14 cellular contexts compared by ENCODE assay signal in genomic region chr9:137759649-137760321, GRCh38.
A peak's percentile ranks its signal among the peaks of the same experiment; 100 is the strongest.
DNase-seq lines count a peak whose midpoint lies in the region; ATAC-seq, FAIRE-seq and TF ChIP-seq lines count a peak whose summit lies in the region.
"Had no signal": no experiment of that assay in that cellular context is flagged by ENCODE, and none has a peak within 500 bp of the region (broad histone marks: within the 10 kb centered on the region; RNA-seq: fewer than 3 reads in every experiment).

No MANE protein-coding gene starts in this region.

- H3K9ac ChIP-seq in DND-41 (ENCODE audit: low read depth, low read length) = no peak overlapping the region

- peak overlapping the region; percentile 39 to 76 for H3K27ac Mint-ChIP-seq in T-cell
- H3K27ac Mint-ChIP-seq in naive B cell = peak overlapping the region; percentile 98 to 100 (median 99)

- no peak overlapping the region for H3K4me2 ChIP-seq in DND-41 (ENCODE audit: insufficient read depth, low read length)

- H3K4me3 Mint-ChIP-seq in T-cell = no peak overlapping the region
- H3K4me3 Mint-ChIP-seq in naive B cell = peak overlapping the region; percentile 57 to 93 (median 86)
- H3K4me3 Mint-ChIP-seq: CD14-positive monocyte had no signal

- H3K4me1 Mint-ChIP-seq in T-cell = peaks cover 29 to 62% (median 43%) of the 10 kb centered on the region in 3 donors
- peaks cover 57 to 89% (median 68%) of the 10 kb centered on the region in 3 donors for H3K4me1 Mint-ChIP-seq in naive B cell
- H3K4me1 Mint-ChIP-seq: CD14-positive monocyte had no signal

- H3K36me3 ChIP-seq in A673 (ENCODE audit: insufficient read depth, low read length, poor library complexity, severe bottlenecking) (peaks cover 26% of the 10 kb centered on the region), DND-41 (ENCODE audit: insufficient read depth, low read length) (peaks cover 86% of the 10 kb centered on the region)

- peaks cover 2% of the 10 kb centered on the region; the same call in 1 of the 2 replicates for H3K79me2 ChIP-seq in DND-41 (ENCODE audit: insufficient read depth, low read length)

- no peaks in the 10 kb centered on the region for H3K27me3 Mint-ChIP-seq in T-cell
- no peaks in the 10 kb centered on the region for H3K27me3 Mint-ChIP-seq in naive B cell

- H3K4me3 ChIP-seq in A673 (ENCODE audit: low read depth, low read length, poor library complexity, severe bottlenecking) (no peak overlapping the region), DND-41 (ENCODE audit: low read depth in 1 of 2, low read length in 2 of 2) (no peak overlapping the region)
- H3K4me3 ChIP-seq: heart left ventricle, pancreas had no signal

- no peak for ATAC-seq in DND-41 (ENCODE audit: insufficient read depth, low read depth)
- no peak for ATAC-seq in T-cell (replicated peaks in 1 of 4)
- peak in 1 of 2 donors; percentile 2 for ATAC-seq in naive B cell (ENCODE audit: low read depth in 2 of 2)
- no peak for ATAC-seq in GM19351 (IDR thresholded peaks at IDR 0.05; ENCODE audit: unreplicated experiment)
- ATAC-seq: heart left ventricle, pancreas had no signal

- H3K27ac ChIP-seq in A673 (ENCODE audit: low read depth, low read length, poor library complexity, severe bottlenecking) = no peak overlapping the region
- no peak overlapping the region for H3K27ac ChIP-seq in DND-41 (ENCODE audit: low read length)
- H3K27ac ChIP-seq: heart left ventricle, pancreas had no signal

- H3K9me3 ChIP-seq in A673 (ENCODE audit: low read depth, low read length, poor library complexity, severe bottlenecking) (peaks cover 4% of the 10 kb centered on the region), DND-41 (ENCODE audit: insufficient read depth, low read length, severe bottlenecking) (no peaks in the 10 kb centered on the region)
- H3K9me3 ChIP-seq: pancreas had no signal

- peaks cover 3% of the 10 kb centered on the region for H3K4me1 ChIP-seq in A673 (ENCODE audit: insufficient read depth, low read length, poor library complexity, severe bottlenecking)
- no peaks in the 10 kb centered on the region for H3K4me1 ChIP-seq in DND-41 (ENCODE audit: insufficient read depth, low read length)
- H3K4me1 ChIP-seq: pancreas had no signal

- peak; percentile 30 for DNase-seq in A673 (ENCODE audit: low spot score)
- peak; percentile 45 for DNase-seq in DND-41
- DNase-seq in T-cell = no peak
- DNase-seq in naive B cell = peak; percentile 47
- no peak for DNase-seq in stimulated activated CD4-positive, alpha-beta T cell treated with anti-CD3 and anti-CD28 coated beads, Interleukin-15, amount 100 ng/mL, for 24 hours
- no peak for DNase-seq in frontal cortex (ENCODE audit: low spot score in 2 of 2)
- DNase-seq in LoVo (ENCODE audit: low spot score) = no peak
- DNase-seq: activated T-cell treated with anti-CD3 and anti-CD28 coated beads, Interleukin-2, amount 50 U/mL, for 48 hours; heart left ventricle; NCI-H510A; pancreas had no signal

- H3K27me3 ChIP-seq in A673 (replicated peaks; ENCODE audit: insufficient read depth, low read depth, low read length, poor library complexity) (no peaks in the 10 kb centered on the region), DND-41 (ENCODE audit: insufficient read depth, low read length, poor library complexity) (no peaks in the 10 kb centered on the region)
- H3K27me3 ChIP-seq: heart left ventricle, pancreas had no signal

- peaks cover 0 to 8% (median 6%) of the 10 kb centered on the region in 3 donors for H3K9me3 Mint-ChIP-seq in T-cell
- H3K9me3 Mint-ChIP-seq in naive B cell = peaks cover 0 to 9% (median 2%) of the 10 kb centered on the region in 7 donors

- FAIRE-seq in frontal cortex (lab: Jason Lieb, UNC) = no peak
- FAIRE-seq: bronchial epithelial cell, pancreas had no signal

- CTCF ChIA-PET in A673 (lab: Charles Lee) = no interaction called here
- CTCF ChIA-PET in T-cell (lab: Charles Lee) = no interaction called here

- TF ChIP-seq CTCF in A673 (conservative IDR thresholded peaks at IDR 0.05; ENCODE audit: low read depth, low read length) (no peak), DND-41 (IDR thresholded peaks at IDR 0.05; ENCODE audit: borderline replicate concordance, extremely low read depth, low read length, poor library complexity, severe bottlenecking) (no peak)

- peaks cover 6% of the 10 kb centered on the region; the same call in 1 of the 2 replicates for H4K20me1 ChIP-seq in DND-41 (ENCODE audit: insufficient read depth, low read length)

- BruUV-seq in A673 (replicated peaks; lab: Mats Ljungman, UMichigan) = no TSS peak

- H3K36me3 Mint-ChIP-seq in T-cell (peaks cover 65% of the 10 kb centered on the region), naive B cell (peaks cover 40 to 57% of the 10 kb centered on the region in 2 donors)

- no peak overlapping the region for H2AFZ ChIP-seq in DND-41 (ENCODE audit: low read depth, low read length)

- POLR2A ChIA-PET in A673 (lab: Charles Lee; ENCODE audit: low non-redundant PET) (no interaction called here), T-cell (lab: Charles Lee) (no interaction called here)

- intact Hi-C loops in A673 (cut with micrococcal nuclease; ENCODE audit: unreplicated experiment) = no loop called here

Comparison
In these comparisons a context has a peak if more than half of its experiments do, and no peak if none do; other contexts are left out.
1. DNase-seq: peak in A673 (single experiment), DND-41 (single experiment) and naive B cell (single experiment); none in T-cell (0 of 34), stimulated activated CD4-positive, alpha-beta T cell treated with anti-CD3 and anti-CD28 coated beads, Interleukin-15, amount 100 ng/mL, for 24 hours (single experiment), frontal cortex (0 of 2) and LoVo (single experiment).
2. H3K4me3 Mint-ChIP-seq: peak in naive B cell (8 of 8); none in T-cell (0 of 3).